1 cellular context compared by ENCODE assay signal in the genomic region with DNA sequence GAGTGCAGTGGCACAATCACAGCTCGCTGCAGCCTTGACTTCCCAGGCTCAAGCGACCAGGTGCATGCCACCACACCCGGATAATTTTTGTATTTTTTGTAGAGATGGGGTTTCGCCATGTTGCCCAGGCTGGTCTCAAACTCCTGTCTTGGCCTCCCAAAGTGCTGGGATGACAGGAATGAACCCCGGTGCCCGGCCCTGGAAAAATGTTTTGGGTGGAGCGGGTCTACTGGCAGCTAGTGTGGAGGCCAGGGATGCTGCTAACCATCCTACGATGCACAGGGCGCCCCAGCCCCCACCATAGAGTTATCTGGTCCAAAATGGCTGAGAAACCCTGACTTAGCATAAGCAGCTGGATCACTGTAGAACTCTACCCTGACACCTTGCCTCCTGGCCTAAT.
TF ChIP-seq lines count a peak whose summit lies in the region.

No MANE protein-coding gene starts in this region.

TF ChIP-seq in SK-N-SH, 30 proteins besides CTCF, POLR2A, EP300 and RAD21 (continued from another document):
- TF ChIP-seq REST (IDR thresholded peaks at IDR 0.05; ENCODE audit: low read depth, low read length) (no peak), RCOR1 (IDR thresholded peaks at IDR 0.05; ENCODE audit: low read length) (no peak), GABPA (IDR thresholded peaks at IDR 0.05; ENCODE audit: low read depth) (no peak), FOSL2 (IDR thresholded peaks at IDR 0.05; ENCODE audit: borderline replicate concordance, low read depth) (no peak), SMC3 (IDR thresholded peaks at IDR 0.05; ENCODE audit: low read depth, low read length) (no peak), TCF12 (IDR thresholded peaks at IDR 0.05) (no peak), NRF1 (IDR thresholded peaks at IDR 0.05; ENCODE audit: low read depth, low read length) (no peak), RXRA (IDR thresholded peaks at IDR 0.05; ENCODE audit: borderline replicate concordance, low read depth) (no peak), CHD2 (IDR thresholded peaks at IDR 0.05; ENCODE audit: low read length, partially characterized antibody) (no peak), MAX (IDR thresholded peaks at IDR 0.05; ENCODE audit: low read depth) (no peak), NFIC (IDR thresholded peaks at IDR 0.05; ENCODE audit: borderline replicate concordance) (no peak)
